ENCODE assay signal across 26 cellular contexts in the genomic region with DNA sequence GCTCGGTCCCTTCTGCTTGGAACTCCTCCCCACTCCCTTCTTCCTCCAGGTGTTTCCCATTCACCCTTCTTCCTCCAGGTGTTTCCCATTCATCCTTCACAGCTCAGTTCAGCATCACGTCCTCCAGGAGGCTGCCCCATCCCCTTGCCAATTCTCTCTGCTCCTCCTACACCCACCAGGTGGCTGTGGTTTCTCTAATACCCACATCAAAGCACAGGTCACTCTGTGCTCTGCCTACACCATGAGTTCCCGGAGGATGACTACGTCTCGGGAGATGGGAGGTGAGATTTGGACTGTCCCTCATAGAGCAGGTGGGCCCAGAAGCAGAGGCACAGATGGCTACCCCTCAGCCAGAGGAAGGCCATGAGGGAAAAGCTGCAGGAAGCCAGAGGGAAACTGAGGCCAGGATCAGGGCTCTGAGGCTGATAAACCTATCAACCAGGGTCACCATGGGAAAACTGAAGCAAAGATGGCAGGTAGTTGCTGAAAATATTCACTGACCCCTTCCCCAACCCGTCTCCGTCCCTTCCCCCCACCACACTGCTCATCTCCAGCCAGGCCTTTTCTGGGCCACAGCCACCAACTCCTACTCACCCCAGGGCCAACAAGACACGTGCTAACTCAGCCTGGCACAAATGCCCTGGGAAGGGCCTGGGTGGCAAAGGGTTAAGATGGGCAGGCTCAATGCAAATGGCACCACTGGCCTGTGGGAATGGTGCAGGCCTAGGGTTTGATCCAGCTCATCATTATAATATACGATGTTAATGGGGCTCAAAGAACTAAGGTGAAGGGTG. TPM values are rescaled to one million over a fixed set of nuclear protein-coding genes. Genes with fewer than 3 reads are reported as not detected.
"Had no signal": no experiment of that assay in that cellular context is flagged by ENCODE, and none has a peak within 500 bp of the region (broad histone marks: within the 10 kb centered on the region; RNA-seq: fewer than 3 reads in every experiment).

No MANE protein-coding gene starts in this region.

- H3K4me2 ChIP-seq: KMS-11 had no signal

- H3K9me3 ChIP-seq: ascending aorta, body of pancreas, Peyer's patch, SJSA1 had no signal

- H3K4me1 ChIP-seq: ascending aorta, body of pancreas, Peyer's patch, SJSA1 had no signal

- DNase-seq: activated CD4-positive, alpha-beta T cell treated with anti-CD3 and anti-CD28 coated beads for 4 hours; activated CD8-positive, alpha-beta memory T cell treated with anti-CD3 and anti-CD28 coated beads, Interleukin-2, amount 50 U/mL, for 4 hours; activated CD8-positive, alpha-beta T cell treated with anti-CD3 and anti-CD28 coated beads for 36 hours; activated gamma-delta T cell treated with Interleukin-2 at 50 U/mL for 16 hours; activated naive CD4-positive, alpha-beta T cell treated with anti-CD3 and anti-CD28 coated beads, Interleukin-2, amount 50 U/mL, for 16 hours; activated T-cell treated with anti-CD3 and anti-CD28 coated beads, Interleukin-2, amount 50 U/mL, for 72 hours; amniotic stem cell; body of pancreas; NCI-H1092; NCI-H1417 treated with DMSO at 0.1 percent for 48 hours; NCI-H1694; NCI-H2029 treated with DMSO at 0.1 percent for 48 hours; NCI-H510A treated with DMSO at 0.1 percent for 48 hours; NCI-H69; Peyer's patch; SHP77; SW 1271 had no signal

- H3K9ac ChIP-seq: KMS-11 had no signal

- H3K4me3 ChIP-seq: ascending aorta, body of pancreas, Peyer's patch, SJSA1 had no signal

- H3K27ac ChIP-seq: ascending aorta, body of pancreas, KMS-11, Peyer's patch, RWPE1, SJSA1 had no signal

- H3K36me3 ChIP-seq: ascending aorta, Peyer's patch, SJSA1 had no signal

- H3K9me3 Mint-ChIP-seq: activated CD8-positive, alpha-beta T cell treated with anti-CD3 and anti-CD28 coated beads for 36 hours; activated T-cell treated with anti-CD3 and anti-CD28 coated beads, Interleukin-2, amount 50 U/mL, for 72 hours; activated T-helper 2 cell treated with anti-CD3 and anti-CD28 coated beads, Interferon-gamma antibody, Interleukin-2, Interleukin-4, amounts not matched to agents 10 μg/mL and 5 μg/mL and 100 μg/mL, durations not matched to agents 14 hours and 24 hours and 36 hours; T-helper 1 cell treated with Interleukin-12 subunit alpha and Interleukin-12 subunit beta and Interleukin-4 antibody, amounts not matched to agents 30 μg/mL and 1 μg/mL, for 36 hours had no signal

- ATAC-seq: activated CD4-positive, CD25-positive, alpha-beta regulatory T cell treated with anti-CD3 and anti-CD28 coated beads, Interleukin-2, amount 50 U/mL, for 24 hours; activated CD8-positive, alpha-beta T cell treated with anti-CD3 and anti-CD28 coated beads for 36 hours; activated T-cell treated with anti-CD3 and anti-CD28 coated beads, Interleukin-2, amount 50 U/mL, for 72 hours; body of pancreas; SK-N-SH treated with all-trans-retinoic acid at 6 μM for 48 hours had no signal

- H3K27ac Mint-ChIP-seq: activated CD8-positive, alpha-beta T cell treated with anti-CD3 and anti-CD28 coated beads for 36 hours; activated T-cell treated with anti-CD3 and anti-CD28 coated beads, Interleukin-2, amount 50 U/mL, for 72 hours; activated T-helper 2 cell treated with anti-CD3 and anti-CD28 coated beads, Interferon-gamma antibody, Interleukin-2, Interleukin-4, amounts not matched to agents 10 μg/mL and 5 μg/mL and 100 μg/mL, durations not matched to agents 14 hours and 24 hours and 36 hours; T-helper 1 cell treated with Interleukin-12 subunit alpha and Interleukin-12 subunit beta and Interleukin-4 antibody, amounts not matched to agents 30 μg/mL and 1 μg/mL, for 36 hours had no signal

- H3K4me3 Mint-ChIP-seq: activated CD8-positive, alpha-beta T cell treated with anti-CD3 and anti-CD28 coated beads for 36 hours; activated T-cell treated with anti-CD3 and anti-CD28 coated beads, Interleukin-2, amount 50 U/mL, for 72 hours; T-helper 1 cell treated with Interleukin-12 subunit alpha and Interleukin-12 subunit beta and Interleukin-4 antibody, amounts not matched to agents 30 μg/mL and 1 μg/mL, for 36 hours had no signal

- H3K27me3 ChIP-seq: ascending aorta, body of pancreas, Peyer's patch, SJSA1 had no signal

RNA-seq across cellular contexts. Expression of gene CPXM2, which starts 56.6 kb away (rescaled TPM):
- total RNA-seq: activated CD8-positive, alpha-beta T cell treated with anti-CD3 and anti-CD28 coated beads for 36 hours; activated T-cell treated with anti-CD3 and anti-CD28 coated beads, Interleukin-2, amount 50 U/mL, for 72 hours; activated T-helper 2 cell treated with anti-CD3 and anti-CD28 coated beads, Interferon-gamma antibody, Interleukin-2, Interleukin-4, amounts not matched to agents 10 μg/mL and 5 μg/mL and 100 μg/mL, durations not matched to agents 14 hours and 24 hours and 36 hours; MCF 10A; SJSA1 had no signal
